ENCODE assay signal across 10 cellular contexts in genomic region chr2:127640082-127641072, GRCh38. TPM values are rescaled to one million over a fixed set of nuclear protein-coding genes. Genes with fewer than 3 reads are reported as not detected.
DNase-seq lines count a peak whose midpoint lies in the region; ATAC-seq and TF ChIP-seq lines count a peak whose summit lies in the region.
"Had no signal": no experiment of that assay in that cellular context is flagged by ENCODE, and none has a peak within 500 bp of the region (broad histone marks: within the 10 kb centered on the region; RNA-seq: fewer than 3 reads in every experiment).

No MANE protein-coding gene starts in this region.

- H3K27ac Mint-ChIP-seq in activated T-cell treated with anti-CD3 and anti-CD28 coated beads, Interleukin-2, amount 50 U/mL, for 24 hours: peak overlapping the region; percentile 77

- no peaks in the 10 kb centered on the region for H3K27me3 Mint-ChIP-seq in activated T-cell treated with anti-CD3 and anti-CD28 coated beads, Interleukin-2, amount 50 U/mL, for 24 hours

- peak overlapping the region; percentile 62 for H3K4me3 Mint-ChIP-seq in activated T-cell treated with anti-CD3 and anti-CD28 coated beads, Interleukin-2, amount 50 U/mL, for 24 hours

- TF ChIP-seq CTCF in GM12873 (IDR thresholded peaks at IDR 0.05; ENCODE audit: insufficient read depth, low read depth, low read length, missing control alignments): peak; percentile 49

- peaks cover 52% of the 10 kb centered on the region for H3K4me1 Mint-ChIP-seq in activated T-cell treated with anti-CD3 and anti-CD28 coated beads, Interleukin-2, amount 50 U/mL, for 24 hours (ENCODE audit: low read depth)

- ATAC-seq in HG02885 (IDR thresholded peaks at IDR 0.05; ENCODE audit: poor library complexity, unreplicated experiment): peak; percentile 44
- ATAC-seq in left lobe of liver: peak; percentile 56
- no peak for ATAC-seq in GM19035 (IDR thresholded peaks at IDR 0.05; ENCODE audit: unreplicated experiment)

- peaks cover 4% of the 10 kb centered on the region for H3K36me3 Mint-ChIP-seq in activated T-cell treated with anti-CD3 and anti-CD28 coated beads, Interleukin-2, amount 50 U/mL, for 24 hours (ENCODE audit: low read depth)

- DNase-seq in activated T-cell treated with anti-CD3 and anti-CD28 coated beads, Interleukin-2, amount 50 U/mL, for 24 hours: peak; percentile 67
- DNase-seq in left lobe of liver (ENCODE audit: low spot score) (no peak), superior temporal gyrus (ENCODE audit: extremely low spot score) (no peak), occipital lobe (lab: John Stamatoyannopoulos, UW) (no peak), putamen (ENCODE audit: low spot score) (no peak)

- no peaks in the 10 kb centered on the region for H3K9me3 Mint-ChIP-seq in activated T-cell treated with anti-CD3 and anti-CD28 coated beads, Interleukin-2, amount 50 U/mL, for 24 hours

RNA-seq across cellular contexts. Expression of gene GPR17, which starts 5.6 kb away (rescaled TPM):
- not detected for total RNA-seq in left lobe of liver
- total RNA-seq in occipital lobe: 6.1 TPM
- total RNA-seq: fibroblast of lung, LHCN-M2 had no signal

RNA-seq across cellular contexts. Expression of gene LIMS2, which starts 35.0 kb away (rescaled TPM):
- 31.0 TPM for total RNA-seq in left lobe of liver
- 1.2 TPM for total RNA-seq in occipital lobe

Comparison
In these comparisons a context has a peak if more than half of its experiments do, and no peak if none do; other contexts are left out.
1. RNA of gene LIMS2, which starts 35.0 kb away (total RNA-seq): 31.0 TPM in left lobe of liver (single experiment); 1.2 TPM in occipital lobe (single experiment); every median in the first group is over 10 times any median in the second.